16 cellular contexts compared by ENCODE assay signal in the genomic region with DNA sequence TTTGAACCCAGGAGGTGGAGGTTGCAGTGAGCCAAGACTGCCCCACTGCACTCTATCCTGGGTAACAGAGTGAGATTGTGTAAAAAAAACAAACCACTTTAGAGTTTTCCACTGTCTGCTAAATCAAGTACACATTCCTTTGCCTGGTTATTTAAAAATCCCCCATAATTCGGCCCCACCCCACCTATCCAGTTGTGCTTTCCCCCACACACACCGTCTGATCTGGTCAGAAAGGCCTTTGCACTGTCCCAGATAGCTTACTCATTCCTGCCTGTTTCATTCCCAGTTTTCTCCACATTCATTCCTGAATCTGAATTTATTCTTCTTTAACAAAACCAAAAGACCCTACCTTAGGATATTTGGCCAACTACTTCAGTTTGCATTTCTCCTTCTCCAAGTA. TPM values are rescaled to one million over a fixed set of nuclear protein-coding genes. Genes with fewer than 3 reads are reported as not detected.
DNase-seq lines count a peak whose midpoint lies in the region; ATAC-seq, FAIRE-seq and TF ChIP-seq lines count a peak whose summit lies in the region.
"Had no signal": no experiment of that assay in that cellular context is flagged by ENCODE, and none has a peak within 500 bp of the region (broad histone marks: within the 10 kb centered on the region; RNA-seq: fewer than 3 reads in every experiment).

No MANE protein-coding gene starts in this region.

- no peaks in the 10 kb centered on the region for H3K27me3 ChIP-seq in CD4-positive, CD25-positive, alpha-beta regulatory T cell (ENCODE audit: control insufficient read depth, insufficient read depth, low read length)
- H3K27me3 ChIP-seq in pancreas, result no peaks in the 10 kb centered on the region

- H3K4me1 ChIP-seq in CD4-positive, CD25-positive, alpha-beta regulatory T cell (ENCODE audit: control insufficient read depth, insufficient read depth, low read length, poor library complexity, severe bottlenecking), result peaks cover 2% of the 10 kb centered on the region
- H3K4me1 ChIP-seq in pancreas, result peaks cover 0 to 14% (median 7%) of the 10 kb centered on the region in 3 donors

- CTCF ChIA-PET in WTC11 (lab: Charles Lee), result no interaction called here

- peak overlapping the region in 2 of 3 donors; percentile 52 to 86 for H3K27ac Mint-ChIP-seq in CD4-positive, CD25-positive, alpha-beta regulatory T cell
- 0 out of 2 replicates have a peak overlapping the region, but pooled peaks have one; percentile 9 for H3K27ac Mint-ChIP-seq in WTC11
- H3K27ac Mint-ChIP-seq: brain had no signal

- TF ChIP-seq CTCF in WTC11 (IDR thresholded peaks at IDR 0.05) (no peak), pancreas (IDR thresholded peaks at IDR 0.05) (no peak)

- ATAC-seq in CD4-positive, CD25-positive, alpha-beta regulatory T cell (ENCODE audit: low read depth in 2 of 2), result no peak
- ATAC-seq in WTC11, result no peak
- ATAC-seq in left lobe of liver, result peak; percentile 38
- ATAC-seq in pancreas, result no peak
- ATAC-seq in HG02970 (IDR thresholded peaks at IDR 0.05; ENCODE audit: low FRiP score, unreplicated experiment), result no peak

- H3K9me3 ChIP-seq in CD4-positive, CD25-positive, alpha-beta regulatory T cell (ENCODE audit: control insufficient read depth in 2 of 2, low read length in 2 of 2), result no peaks in the 10 kb centered on the region
- H3K9me3 ChIP-seq in pancreas, result no peaks in the 10 kb centered on the region

- H3K9me3 Mint-ChIP-seq in CD4-positive, CD25-positive, alpha-beta regulatory T cell, result no peaks in the 10 kb centered on the region
- no peaks in the 10 kb centered on the region for H3K9me3 Mint-ChIP-seq in WTC11

- WGBS in pancreas, 2 donors, result 74 to 96% methylated on average over 2 of the region's 2 CpGs

- POLR2A ChIA-PET in WTC11 (lab: Charles Lee), result no interaction called here

- H3K4me1 Mint-ChIP-seq in CD4-positive, CD25-positive, alpha-beta regulatory T cell, result peaks cover 13 to 66% (median 49%) of the 10 kb centered on the region in 4 donors
- H3K4me1 Mint-ChIP-seq in WTC11, result peaks cover 39% of the 10 kb centered on the region

- no peak for FAIRE-seq in pancreas (lab: Jason Lieb, UNC)

- H3K27ac ChIP-seq in CD4-positive, CD25-positive, alpha-beta regulatory T cell (ENCODE audit: insufficient read depth, low read length, poor library complexity, severe bottlenecking), result no peak overlapping the region
- H3K27ac ChIP-seq in pancreas, result no peak overlapping the region

- no peak overlapping the region for H3K4me3 ChIP-seq in CD4-positive, CD25-positive, alpha-beta regulatory T cell (ENCODE audit: low read depth, low read length)
- H3K4me3 ChIP-seq in pancreas, result no peak overlapping the region

- intact Hi-C loops in pancreas (cut with DNase I), result no loop called here

- H3K36me3 ChIP-seq in CD4-positive, CD25-positive, alpha-beta regulatory T cell (ENCODE audit: control insufficient read depth, insufficient read depth, low read length), result no peaks in the 10 kb centered on the region
- H3K36me3 ChIP-seq in pancreas, result no peaks in the 10 kb centered on the region

- H3K36me3 Mint-ChIP-seq in CD4-positive, CD25-positive, alpha-beta regulatory T cell, result peaks cover 11% of the 10 kb centered on the region
- no peaks in the 10 kb centered on the region for H3K36me3 Mint-ChIP-seq in WTC11
- H3K36me3 Mint-ChIP-seq: brain had no signal

- H3K4me3 Mint-ChIP-seq in CD4-positive, CD25-positive, alpha-beta regulatory T cell, result peak overlapping the region in 2 of 4 donors; percentile 18 to 87
- no peak overlapping the region for H3K4me3 Mint-ChIP-seq in WTC11
- H3K4me3 Mint-ChIP-seq: brain had no signal

- no peaks in the 10 kb centered on the region for H3K27me3 Mint-ChIP-seq in CD4-positive, CD25-positive, alpha-beta regulatory T cell
- no peaks in the 10 kb centered on the region for H3K27me3 Mint-ChIP-seq in WTC11 (ENCODE audit: low read depth)

- DNase-seq in CD4-positive, CD25-positive, alpha-beta regulatory T cell, result no peak
- no peak for DNase-seq in WTC11 (ENCODE audit: low spot score)
- DNase-seq in left lobe of liver (ENCODE audit: low spot score), result no peak
- DNase-seq in renal cortical epithelial cell (ENCODE audit: low read depth), result peak; percentile 32
- DNase-seq in pancreas, result no peak
- DNase-seq in hippocampal formation (lab: John Stamatoyannopoulos, UW), result no peak
- DNase-seq in SIG-M5 (lab: John Stamatoyannopoulos, UW), result no peak
- DNase-seq: activated CD4-positive, alpha-beta T cell treated with anti-CD3 and anti-CD28 coated beads, Interleukin-2, amount 50 U/mL, for 48 hours; effector CD8-positive, alpha-beta T cell; foreskin fibroblast; NCI-H1417; NCI-H345; stimulated activated CD4-positive, alpha-beta T cell treated with anti-CD3 and anti-CD28 coated beads, Interleukin-4, amount 100 ng/mL, for 4 hours had no signal

TF ChIP-seq in WTC11, 78 proteins besides CTCF, POLR2A, EP300 and RAD21 (continues in another document):
- TF ChIP-seq, protein P1, sequence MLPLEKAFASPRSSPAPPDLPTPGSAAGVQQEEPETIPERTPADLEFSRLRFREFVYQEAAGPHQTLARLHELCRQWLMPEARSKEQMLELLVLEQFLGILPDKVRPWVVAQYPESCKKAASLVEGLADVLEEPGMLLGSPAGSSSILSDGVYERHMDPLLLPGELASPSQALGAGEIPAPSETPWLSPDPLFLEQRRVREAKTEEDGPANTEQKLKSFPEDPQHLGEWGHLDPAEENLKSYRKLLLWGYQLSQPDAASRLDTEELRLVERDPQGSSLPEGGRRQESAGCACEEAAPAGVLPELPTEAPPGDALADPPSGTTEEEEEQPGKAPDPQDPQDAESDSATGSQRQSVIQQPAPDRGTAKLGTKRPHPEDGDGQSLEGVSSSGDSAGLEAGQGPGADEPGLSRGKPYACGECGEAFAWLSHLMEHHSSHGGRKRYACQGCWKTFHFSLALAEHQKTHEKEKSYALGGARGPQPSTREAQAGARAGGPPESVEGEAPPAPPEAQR (CRISPR knock-in tag; IDR thresholded peaks at IDR 0.05), result no peak
- TF ChIP-seq ZNF423 (CRISPR knock-in tag; IDR thresholded peaks at IDR 0.05), result no peak
- no peak for TF ChIP-seq TCF7 (CRISPR knock-in tag; IDR thresholded peaks at IDR 0.05; ENCODE audit: low read depth)
- TF ChIP-seq ZNF219 (CRISPR knock-in tag; IDR thresholded peaks at IDR 0.05; ENCODE audit: borderline replicate concordance), result no peak
- no peak for TF ChIP-seq MXD4 (CRISPR knock-in tag; IDR thresholded peaks at IDR 0.05; ENCODE audit: borderline replicate concordance)
- TF ChIP-seq, protein P2, sequence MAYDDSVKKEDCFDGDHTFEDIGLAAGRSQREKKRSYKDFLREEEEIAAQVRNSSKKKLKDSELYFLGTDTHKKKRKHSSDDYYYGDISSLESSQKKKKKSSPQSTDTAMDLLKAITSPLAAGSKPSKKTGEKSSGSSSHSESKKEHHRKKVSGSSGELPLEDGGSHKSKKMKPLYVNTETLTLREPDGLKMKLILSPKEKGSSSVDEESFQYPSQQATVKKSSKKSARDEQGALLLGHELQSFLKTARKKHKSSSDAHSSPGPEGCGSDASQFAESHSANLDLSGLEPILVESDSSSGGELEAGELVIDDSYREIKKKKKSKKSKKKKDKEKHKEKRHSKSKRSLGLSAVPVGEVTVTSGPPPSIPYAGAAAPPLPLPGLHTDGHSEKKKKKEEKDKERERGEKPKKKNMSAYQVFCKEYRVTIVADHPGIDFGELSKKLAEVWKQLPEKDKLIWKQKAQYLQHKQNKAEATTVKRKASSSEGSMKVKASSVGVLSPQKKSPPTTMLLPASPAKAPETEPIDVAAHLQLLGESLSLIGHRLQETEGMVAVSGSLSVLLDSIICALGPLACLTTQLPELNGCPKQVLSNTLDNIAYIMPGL (CRISPR knock-in tag; IDR thresholded peaks at IDR 0.05), result no peak
- TF ChIP-seq, protein P3, sequence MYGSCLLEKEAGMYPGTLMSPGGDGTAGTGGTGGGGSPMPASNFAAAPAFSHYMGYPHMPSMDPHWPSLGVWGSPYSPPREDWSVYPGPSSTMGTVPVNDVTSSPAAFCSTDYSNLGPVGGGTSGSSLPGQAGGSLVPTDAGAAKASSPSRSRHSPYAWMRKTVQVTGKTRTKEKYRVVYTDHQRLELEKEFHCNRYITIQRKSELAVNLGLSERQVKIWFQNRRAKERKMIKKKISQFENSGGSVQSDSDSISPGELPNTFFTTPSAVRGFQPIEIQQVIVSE (CRISPR knock-in tag; IDR thresholded peaks at IDR 0.05; ENCODE audit: borderline replicate concordance), result no peak
- TF ChIP-seq, protein P4, sequence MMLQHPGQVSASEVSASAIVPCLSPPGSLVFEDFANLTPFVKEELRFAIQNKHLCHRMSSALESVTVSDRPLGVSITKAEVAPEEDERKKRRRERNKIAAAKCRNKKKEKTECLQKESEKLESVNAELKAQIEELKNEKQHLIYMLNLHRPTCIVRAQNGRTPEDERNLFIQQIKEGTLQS (CRISPR knock-in tag; conservative IDR thresholded peaks at IDR 0.05), result no peak
- TF ChIP-seq NFYB (CRISPR knock-in tag; conservative IDR thresholded peaks at IDR 0.05; ENCODE audit: low read depth), result no peak

RNA-seq across cellular contexts. Expression of a gene that starts 29.5 kb away (rescaled TPM):
- total RNA-seq in CD4-positive, CD25-positive, alpha-beta regulatory T cell, result 16.8 TPM
- 100 to 1,000 TPM; 106 to 170 (median 143) TPM for polyA plus RNA-seq in CD4-positive, CD25-positive, alpha-beta regulatory T cell
- 0.41 to 0.73 TPM (median 0.42 TPM) in 3 replicates for total RNA-seq in WTC11 (2021)
- 16.1 TPM for total RNA-seq in left lobe of liver
- total RNA-seq in renal cortical epithelial cell, result 0.60 TPM in 1 of 2 replicates, not detected in the other
- total RNA-seq in pancreas, result 1 to 10 TPM in 2 of 6 donors, under 1 TPM in 4; 0.32 to 1.8 (median 0.46) TPM
- polyA plus RNA-seq in pancreas, result 1 to 10 TPM in 1 of 2 donors, under 1 TPM in 1; 0.87 to 1.1 TPM
- total RNA-seq: H4 had no signal
